ENCODE assay signal across 9 cellular contexts in genomic region chr4:41142946-41143720, GRCh38.
A peak's percentile ranks its signal among the peaks of the same experiment; 100 is the strongest.
DNase-seq lines count a peak whose midpoint lies in the region; ATAC-seq and TF ChIP-seq lines count a peak whose summit lies in the region.
"Had no signal": no experiment of that assay in that cellular context is flagged by ENCODE, and none has a peak within 500 bp of the region (broad histone marks: within the 10 kb centered on the region; RNA-seq: fewer than 3 reads in every experiment).

No MANE protein-coding gene starts in this region.

- no peak for TF ChIP-seq CTCF in cardiac fibroblast (IDR thresholded peaks at IDR 0.05; ENCODE audit: low read depth, low read length)
- TF ChIP-seq CTCF in BE2C (IDR thresholded peaks at IDR 0.05; ENCODE audit: low read depth, low read length): no peak

- no peaks in the 10 kb centered on the region for H3K27me3 ChIP-seq in BE2C

- no peaks in the 10 kb centered on the region for H3K9me3 ChIP-seq in BE2C

- peak overlapping the region; percentile 97 for H3K27ac ChIP-seq in substantia nigra (ENCODE audit: low read depth, low read length, poor library complexity, severe bottlenecking)

- TF ChIP-seq POLR2A in erythroblast (IDR thresholded peaks at IDR 0.05; ENCODE audit: low read length): no peak

- peak overlapping the region in 1 of 2 donors; percentile 0 for H3K4me3 ChIP-seq in cardiac fibroblast (replicated peaks in 1 of 2; ENCODE audit: low read depth in 2 of 2, low read length in 2 of 2)
- no peak overlapping the region for H3K4me3 ChIP-seq in BE2C (ENCODE audit: low read depth, low read length)

- H3K36me3 ChIP-seq in BE2C: no peaks in the 10 kb centered on the region

- DNase-seq in HK-2 (ENCODE audit: unreplicated experiment) (peak; percentile 64), cardiac fibroblast (ENCODE audit: low read depth in 2 of 2) (peak; percentile 96 to 97), left kidney (ENCODE audit: low read depth, low spot score) (peak; percentile 60), substantia nigra (lab: John Stamatoyannopoulos, UW) (no peak), NCI-H82 (lab: John Stamatoyannopoulos, UW) (no peak), BE2C (no peak), erythroblast (lab: John Stamatoyannopoulos, UW) (no peak)
- DNase-seq: stimulated activated naive CD8-positive, alpha-beta T cell treated with anti-CD3 and anti-CD28 coated beads, Interleukin-15, amount 100 ng/mL, for 72 hours had no signal

- ATAC-seq in HG02852 (IDR thresholded peaks at IDR 0.05; ENCODE audit: unreplicated experiment): no peak
- ATAC-seq: stimulated activated naive CD8-positive, alpha-beta T cell treated with anti-CD3 and anti-CD28 coated beads, Interleukin-15, amount 100 ng/mL, for 72 hours had no signal

- H3K4me1 ChIP-seq in BE2C: no peaks in the 10 kb centered on the region

Comparison
In these comparisons a context has a peak if more than half of its experiments do, and no peak if none do; other contexts are left out.
1. DNase-seq: peak in HK-2 (single experiment), cardiac fibroblast (2 of 2) and left kidney (single experiment); none in substantia nigra (0 of 49), NCI-H82 (single experiment), BE2C (single experiment) and erythroblast (0 of 2).